Comparison of ENCODE assay signal across 1 cellular context in the genomic region with DNA sequence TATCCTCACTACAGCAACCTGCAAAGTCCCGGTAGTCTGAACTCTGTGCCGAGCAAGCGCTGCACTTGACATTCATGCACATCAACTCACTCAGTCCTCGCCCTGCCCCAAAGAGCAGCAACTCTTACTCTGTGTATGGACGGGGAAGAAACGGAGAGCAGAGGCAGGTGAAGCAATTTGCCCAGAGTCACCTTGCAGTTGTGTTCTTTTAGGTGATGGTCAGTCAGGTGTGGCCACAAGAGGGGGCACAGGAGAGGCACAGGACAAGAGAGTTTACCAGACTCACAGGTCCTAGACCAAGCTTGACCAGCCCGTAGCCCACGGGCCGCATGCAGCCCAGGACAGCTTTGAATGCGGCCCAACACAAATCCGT.
TF ChIP-seq lines count a peak whose summit lies in the region.

No MANE protein-coding gene starts in this region.

TF ChIP-seq in GM23338, 12 proteins besides CTCF, POLR2A, EP300 and RAD21:
- TF ChIP-seq, protein P1, sequence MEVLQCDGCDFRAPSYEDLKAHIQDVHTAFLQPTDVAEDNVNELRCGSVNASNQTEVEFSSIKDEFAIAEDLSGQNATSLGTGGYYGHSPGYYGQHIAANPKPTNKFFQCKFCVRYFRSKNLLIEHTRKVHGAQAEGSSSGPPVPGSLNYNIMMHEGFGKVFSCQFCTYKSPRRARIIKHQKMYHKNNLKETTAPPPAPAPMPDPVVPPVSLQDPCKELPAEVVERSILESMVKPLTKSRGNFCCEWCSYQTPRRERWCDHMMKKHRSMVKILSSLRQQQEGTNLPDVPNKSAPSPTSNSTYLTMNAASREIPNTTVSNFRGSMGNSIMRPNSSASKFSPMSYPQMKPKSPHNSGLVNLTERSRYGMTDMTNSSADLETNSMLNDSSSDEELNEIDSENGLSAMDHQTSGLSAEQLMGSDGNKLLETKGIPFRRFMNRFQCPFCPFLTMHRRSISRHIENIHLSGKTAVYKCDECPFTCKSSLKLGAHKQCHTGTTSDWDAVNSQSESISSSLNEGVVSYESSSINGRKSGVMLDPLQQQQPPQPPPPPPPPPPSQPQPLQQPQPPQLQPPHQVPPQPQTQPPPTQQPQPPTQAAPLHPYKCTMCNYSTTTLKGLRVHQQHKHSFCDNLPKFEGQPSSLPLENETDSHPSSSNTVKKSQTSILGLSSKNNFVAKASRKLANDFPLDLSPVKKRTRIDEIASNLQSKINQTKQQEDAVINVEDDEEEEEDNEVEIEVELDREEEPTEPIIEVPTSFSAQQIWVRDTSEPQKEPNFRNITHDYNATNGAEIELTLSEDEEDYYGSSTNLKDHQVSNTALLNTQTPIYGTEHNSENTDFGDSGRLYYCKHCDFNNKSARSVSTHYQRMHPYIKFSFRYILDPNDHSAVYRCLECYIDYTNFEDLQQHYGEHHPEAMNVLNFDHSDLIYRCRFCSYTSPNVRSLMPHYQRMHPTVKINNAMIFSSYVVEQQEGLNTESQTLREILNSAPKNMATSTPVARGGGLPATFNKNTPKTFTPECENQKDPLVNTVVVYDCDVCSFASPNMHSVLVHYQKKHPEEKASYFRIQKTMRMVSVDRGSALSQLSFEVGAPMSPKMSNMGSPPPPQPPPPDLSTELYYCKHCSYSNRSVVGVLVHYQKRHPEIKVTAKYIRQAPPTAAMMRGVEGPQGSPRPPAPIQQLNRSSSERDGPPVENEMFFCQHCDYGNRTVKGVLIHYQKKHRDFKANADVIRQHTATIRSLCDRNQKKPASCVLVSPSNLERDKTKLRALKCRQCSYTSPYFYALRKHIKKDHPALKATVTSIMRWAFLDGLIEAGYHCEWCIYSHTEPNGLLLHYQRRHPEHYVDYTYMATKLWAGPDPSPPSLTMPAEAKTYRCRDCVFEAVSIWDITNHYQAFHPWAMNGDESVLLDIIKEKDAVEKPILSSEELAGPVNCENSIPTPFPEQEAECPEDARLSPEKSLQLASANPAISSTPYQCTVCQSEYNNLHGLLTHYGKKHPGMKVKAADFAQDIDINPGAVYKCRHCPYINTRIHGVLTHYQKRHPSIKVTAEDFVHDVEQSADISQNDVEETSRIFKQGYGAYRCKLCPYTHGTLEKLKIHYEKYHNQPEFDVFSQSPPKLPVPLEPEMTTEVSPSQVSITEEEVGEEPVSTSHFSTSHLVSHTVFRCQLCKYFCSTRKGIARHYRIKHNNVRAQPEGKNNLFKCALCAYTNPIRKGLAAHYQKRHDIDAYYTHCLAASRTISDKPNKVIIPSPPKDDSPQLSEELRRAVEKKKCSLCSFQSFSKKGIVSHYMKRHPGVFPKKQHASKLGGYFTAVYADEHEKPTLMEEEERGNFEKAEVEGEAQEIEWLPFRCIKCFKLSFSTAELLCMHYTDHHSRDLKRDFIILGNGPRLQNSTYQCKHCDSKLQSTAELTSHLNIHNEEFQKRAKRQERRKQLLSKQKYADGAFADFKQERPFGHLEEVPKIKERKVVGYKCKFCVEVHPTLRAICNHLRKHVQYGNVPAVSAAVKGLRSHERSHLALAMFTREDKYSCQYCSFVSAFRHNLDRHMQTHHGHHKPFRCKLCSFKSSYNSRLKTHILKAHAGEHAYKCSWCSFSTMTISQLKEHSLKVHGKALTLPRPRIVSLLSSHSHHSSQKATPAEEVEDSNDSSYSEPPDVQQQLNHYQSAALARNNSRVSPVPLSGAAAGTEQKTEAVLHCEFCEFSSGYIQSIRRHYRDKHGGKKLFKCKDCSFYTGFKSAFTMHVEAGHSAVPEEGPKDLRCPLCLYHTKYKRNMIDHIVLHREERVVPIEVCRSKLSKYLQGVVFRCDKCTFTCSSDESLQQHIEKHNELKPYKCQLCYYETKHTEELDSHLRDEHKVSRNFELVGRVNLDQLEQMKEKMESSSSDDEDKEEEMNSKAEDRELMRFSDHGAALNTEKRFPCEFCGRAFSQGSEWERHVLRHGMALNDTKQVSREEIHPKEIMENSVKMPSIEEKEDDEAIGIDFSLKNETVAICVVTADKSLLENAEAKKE (CRISPR knock-in tag; IDR thresholded peaks at IDR 0.05) = no peak
- TF ChIP-seq, protein P2, sequence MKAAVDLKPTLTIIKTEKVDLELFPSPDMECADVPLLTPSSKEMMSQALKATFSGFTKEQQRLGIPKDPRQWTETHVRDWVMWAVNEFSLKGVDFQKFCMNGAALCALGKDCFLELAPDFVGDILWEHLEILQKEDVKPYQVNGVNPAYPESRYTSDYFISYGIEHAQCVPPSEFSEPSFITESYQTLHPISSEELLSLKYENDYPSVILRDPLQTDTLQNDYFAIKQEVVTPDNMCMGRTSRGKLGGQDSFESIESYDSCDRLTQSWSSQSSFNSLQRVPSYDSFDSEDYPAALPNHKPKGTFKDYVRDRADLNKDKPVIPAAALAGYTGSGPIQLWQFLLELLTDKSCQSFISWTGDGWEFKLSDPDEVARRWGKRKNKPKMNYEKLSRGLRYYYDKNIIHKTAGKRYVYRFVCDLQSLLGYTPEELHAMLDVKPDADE (IDR thresholded peaks at IDR 0.05) = no peak
- TF ChIP-seq JUNB (IDR thresholded peaks at IDR 0.05; ENCODE audit: unreplicated experiment) (no peak), ZNF114 (CRISPR knock-in tag; IDR thresholded peaks at IDR 0.05) (no peak), STAT1 (IDR thresholded peaks at IDR 0.05; ENCODE audit: unreplicated experiment) (no peak), EZH2 (IDR thresholded peaks at IDR 0.05; ENCODE audit: low read depth, unreplicated experiment) (no peak), ZNF331 (CRISPR knock-in tag; IDR thresholded peaks at IDR 0.05; ENCODE audit: low read depth) (no peak), POLR2AphosphoS5 (IDR thresholded peaks at IDR 0.05; ENCODE audit: low read depth) (no peak), NANOG (IDR thresholded peaks at IDR 0.05; ENCODE audit: borderline replicate concordance) (no peak), EZH2phosphoT487 (IDR thresholded peaks at IDR 0.05; ENCODE audit: unreplicated experiment) (no peak), CREB1 (CRISPR knock-in tag; IDR thresholded peaks at IDR 0.05; ENCODE audit: low read depth) (no peak)
- TF ChIP-seq, protein P3, sequence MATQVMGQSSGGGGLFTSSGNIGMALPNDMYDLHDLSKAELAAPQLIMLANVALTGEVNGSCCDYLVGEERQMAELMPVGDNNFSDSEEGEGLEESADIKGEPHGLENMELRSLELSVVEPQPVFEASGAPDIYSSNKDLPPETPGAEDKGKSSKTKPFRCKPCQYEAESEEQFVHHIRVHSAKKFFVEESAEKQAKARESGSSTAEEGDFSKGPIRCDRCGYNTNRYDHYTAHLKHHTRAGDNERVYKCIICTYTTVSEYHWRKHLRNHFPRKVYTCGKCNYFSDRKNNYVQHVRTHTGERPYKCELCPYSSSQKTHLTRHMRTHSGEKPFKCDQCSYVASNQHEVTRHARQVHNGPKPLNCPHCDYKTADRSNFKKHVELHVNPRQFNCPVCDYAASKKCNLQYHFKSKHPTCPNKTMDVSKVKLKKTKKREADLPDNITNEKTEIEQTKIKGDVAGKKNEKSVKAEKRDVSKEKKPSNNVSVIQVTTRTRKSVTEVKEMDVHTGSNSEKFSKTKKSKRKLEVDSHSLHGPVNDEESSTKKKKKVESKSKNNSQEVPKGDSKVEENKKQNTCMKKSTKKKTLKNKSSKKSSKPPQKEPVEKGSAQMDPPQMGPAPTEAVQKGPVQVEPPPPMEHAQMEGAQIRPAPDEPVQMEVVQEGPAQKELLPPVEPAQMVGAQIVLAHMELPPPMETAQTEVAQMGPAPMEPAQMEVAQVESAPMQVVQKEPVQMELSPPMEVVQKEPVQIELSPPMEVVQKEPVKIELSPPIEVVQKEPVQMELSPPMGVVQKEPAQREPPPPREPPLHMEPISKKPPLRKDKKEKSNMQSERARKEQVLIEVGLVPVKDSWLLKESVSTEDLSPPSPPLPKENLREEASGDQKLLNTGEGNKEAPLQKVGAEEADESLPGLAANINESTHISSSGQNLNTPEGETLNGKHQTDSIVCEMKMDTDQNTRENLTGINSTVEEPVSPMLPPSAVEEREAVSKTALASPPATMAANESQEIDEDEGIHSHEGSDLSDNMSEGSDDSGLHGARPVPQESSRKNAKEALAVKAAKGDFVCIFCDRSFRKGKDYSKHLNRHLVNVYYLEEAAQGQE (IDR thresholded peaks at IDR 0.05; ENCODE audit: unreplicated experiment) = no peak
TF ChIP-seq in GM23338: peak in this region for 0.
